Comparison of ENCODE assay signal across 18 cellular contexts in genomic region chr5:171848487-171848886, GRCh38.
"Had no signal": no experiment of that assay in that cellular context is flagged by ENCODE, and none has a peak within 500 bp of the region (broad histone marks: within the 10 kb centered on the region; RNA-seq: fewer than 3 reads in every experiment).

No MANE protein-coding gene starts in this region.

- H3K4me1 ChIP-seq: testis, uterus had no signal

- H3K27me3 ChIP-seq: cardiac muscle cell, left lung, testis, uterus had no signal

- H3K9me3 ChIP-seq: left lung, testis, uterus had no signal

- DNase-seq: activated CD4-positive, alpha-beta memory T cell treated with anti-CD3 and anti-CD28 coated beads, Interleukin-2, amount 10 ng/mL, durations not matched to agents 7 days and 5 days; activated CD4-positive, alpha-beta T cell treated with anti-CD3 and anti-CD28 coated beads for 48 hours; activated effector memory CD4-positive, alpha-beta T cell treated with Interleukin-2 at 50 U/mL for 16 hours; activated naive CD4-positive, alpha-beta T cell treated with anti-CD3 and anti-CD28 coated beads for 36 hours; activated naive CD8-positive, alpha-beta T cell treated with anti-CD3 and anti-CD28 coated beads, Interleukin-2, amount 10 ng/mL, durations not matched to agents 7 days and 5 days; activated T-cell treated with anti-CD3 and anti-CD28 coated beads, Interleukin-2, amount 50 U/mL, for 72 hours; amniotic stem cell; left lung; naive thymus-derived CD4-positive, alpha-beta T cell; stimulated activated CD4-positive, alpha-beta T cell treated with anti-CD3 and anti-CD28 coated beads, Interleukin-2, amount 100 ng/mL, for 48 hours; stimulated activated CD8-positive, alpha-beta memory T cell treated with anti-CD3 and anti-CD28 coated beads, Interleukin-4, amount 100 ng/mL, for 48 hours; stimulated activated naive B cell treated with anti-CD40 and anti-IgM and Interleukin-4, amounts not matched to agents 10 μg/mL and 1 μg/mL and 100 μg/mL, for 72 hours; testis; trophoblast cell; uterus had no signal

- H3K4me1 Mint-ChIP-seq: activated CD4-positive, alpha-beta memory T cell treated with anti-CD3 and anti-CD28 coated beads, Interleukin-2, amount 10 ng/mL, durations not matched to agents 7 days and 5 days; activated naive CD8-positive, alpha-beta T cell treated with anti-CD3 and anti-CD28 coated beads, Interleukin-2, amount 10 ng/mL, durations not matched to agents 7 days and 5 days had no signal

- ATAC-seq: activated T-cell treated with anti-CD3 and anti-CD28 coated beads, Interleukin-2, amount 50 U/mL, for 72 hours; left lung; naive thymus-derived CD4-positive, alpha-beta T cell; stimulated activated naive B cell treated with anti-CD40 and anti-IgM and Interleukin-4, amounts not matched to agents 10 μg/mL and 1 μg/mL and 100 μg/mL, for 72 hours had no signal

- H3K4me3 ChIP-seq: cardiac muscle cell, left lung, lung, testis, uterus had no signal

- H3K27me3 Mint-ChIP-seq: activated CD4-positive, alpha-beta memory T cell treated with anti-CD3 and anti-CD28 coated beads, Interleukin-2, amount 10 ng/mL, durations not matched to agents 7 days and 5 days; activated naive CD8-positive, alpha-beta T cell treated with anti-CD3 and anti-CD28 coated beads, Interleukin-2, amount 10 ng/mL, durations not matched to agents 7 days and 5 days; naive thymus-derived CD4-positive, alpha-beta T cell; stimulated activated naive B cell treated with anti-CD40 and anti-IgM and Interleukin-4, amounts not matched to agents 10 μg/mL and 1 μg/mL and 100 μg/mL, for 72 hours had no signal

- H3K4me3 Mint-ChIP-seq: activated CD4-positive, alpha-beta memory T cell treated with anti-CD3 and anti-CD28 coated beads, Interleukin-2, amount 10 ng/mL, durations not matched to agents 7 days and 5 days; activated naive CD4-positive, alpha-beta T cell treated with anti-CD3 and anti-CD28 coated beads for 36 hours; activated naive CD8-positive, alpha-beta T cell treated with anti-CD3 and anti-CD28 coated beads, Interleukin-2, amount 10 ng/mL, durations not matched to agents 7 days and 5 days; activated T-cell treated with anti-CD3 and anti-CD28 coated beads, Interleukin-2, amount 50 U/mL, for 72 hours; naive thymus-derived CD4-positive, alpha-beta T cell; neural crest cell; stimulated activated naive B cell treated with anti-CD40 and anti-IgM and Interleukin-4, amounts not matched to agents 10 μg/mL and 1 μg/mL and 100 μg/mL, for 72 hours had no signal

- H3K27ac ChIP-seq: left lung, testis, uterus had no signal

- H3K36me3 ChIP-seq: cardiac muscle cell, left lung, uterus had no signal

- H3K36me3 Mint-ChIP-seq: activated naive CD8-positive, alpha-beta T cell treated with anti-CD3 and anti-CD28 coated beads, Interleukin-2, amount 10 ng/mL, durations not matched to agents 7 days and 5 days had no signal

- H3K9me3 Mint-ChIP-seq: activated CD4-positive, alpha-beta memory T cell treated with anti-CD3 and anti-CD28 coated beads, Interleukin-2, amount 10 ng/mL, durations not matched to agents 7 days and 5 days; activated naive CD4-positive, alpha-beta T cell treated with anti-CD3 and anti-CD28 coated beads for 36 hours; activated naive CD8-positive, alpha-beta T cell treated with anti-CD3 and anti-CD28 coated beads, Interleukin-2, amount 10 ng/mL, durations not matched to agents 7 days and 5 days; activated T-cell treated with anti-CD3 and anti-CD28 coated beads, Interleukin-2, amount 50 U/mL, for 72 hours; naive thymus-derived CD4-positive, alpha-beta T cell; neural crest cell; stimulated activated naive B cell treated with anti-CD40 and anti-IgM and Interleukin-4, amounts not matched to agents 10 μg/mL and 1 μg/mL and 100 μg/mL, for 72 hours had no signal

- H3K27ac Mint-ChIP-seq: activated CD4-positive, alpha-beta memory T cell treated with anti-CD3 and anti-CD28 coated beads, Interleukin-2, amount 10 ng/mL, durations not matched to agents 7 days and 5 days; activated naive CD4-positive, alpha-beta T cell treated with anti-CD3 and anti-CD28 coated beads for 36 hours; activated naive CD8-positive, alpha-beta T cell treated with anti-CD3 and anti-CD28 coated beads, Interleukin-2, amount 10 ng/mL, durations not matched to agents 7 days and 5 days; activated T-cell treated with anti-CD3 and anti-CD28 coated beads, Interleukin-2, amount 50 U/mL, for 72 hours had no signal
